1 cellular context compared by ENCODE assay signal in the genomic region with DNA sequence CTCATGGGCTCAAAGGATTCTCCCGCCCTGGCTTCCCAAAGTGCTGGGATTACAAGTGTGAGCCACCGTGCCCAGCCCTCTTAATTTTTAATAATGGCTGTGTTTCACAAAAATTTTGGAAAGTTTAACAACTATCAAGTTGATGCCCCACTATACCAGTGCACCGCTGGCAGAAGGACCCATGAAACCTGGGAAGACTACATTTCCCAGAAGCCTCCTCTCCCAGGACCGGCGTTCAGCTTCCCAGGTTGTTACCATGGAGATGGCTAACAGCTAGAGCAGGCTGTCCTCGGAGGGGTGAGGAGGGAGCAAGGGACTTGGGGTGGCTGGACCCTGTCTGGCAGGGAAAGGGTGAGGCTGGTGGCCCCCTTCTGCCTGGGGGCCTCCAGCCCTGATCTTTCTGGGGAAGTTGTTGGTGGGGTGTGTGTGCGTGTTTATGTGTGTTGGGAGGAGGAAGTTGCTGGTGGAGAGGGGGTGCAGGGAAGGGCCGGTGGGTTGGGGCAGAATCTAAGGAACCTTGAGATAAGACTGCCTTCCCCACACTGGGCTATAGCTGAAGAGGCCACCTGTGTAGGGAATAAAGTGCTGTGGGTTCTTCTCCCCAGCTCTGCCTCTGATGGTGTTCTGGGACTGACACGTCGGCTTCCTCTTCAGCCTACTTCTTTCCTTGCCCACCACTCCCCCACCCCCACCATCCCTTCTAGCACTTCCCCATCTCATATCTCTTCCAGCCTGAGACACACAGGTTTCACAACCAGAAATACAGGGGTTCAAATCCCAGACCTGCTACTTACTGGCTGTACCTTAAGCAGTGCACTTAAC.
TF ChIP-seq lines count a peak whose summit lies in the region.

Gene DRC7 (plus strand): TSS at position 251 of the 822 bp plus-strand sequence. CDS start 3,144 bp downstream, outside the sequence.

TF ChIP-seq in K562, 482 proteins besides CTCF, POLR2A, EP300 and RAD21 (continues in another document):
- TF ChIP-seq ZNF511 (CRISPR knock-in tag; IDR thresholded peaks at IDR 0.05): 0 out of 2 replicates have a peak, but pooled peaks have one; percentile 39
- TF ChIP-seq ZC3H11A (IDR thresholded peaks at IDR 0.05; ENCODE audit: low read depth, low read length): no peak
- TF ChIP-seq NFE2L1 (tag; IDR thresholded peaks at IDR 0.05; ENCODE audit: borderline replicate concordance, low read depth): no peak
- TF ChIP-seq ZKSCAN1 (IDR thresholded peaks at IDR 0.05; ENCODE audit: low read depth, low read length): no peak
- TF ChIP-seq ZNF253 (CRISPR knock-in tag; conservative IDR thresholded peaks at IDR 0.05): no peak
- TF ChIP-seq PREB (CRISPR knock-in tag; IDR thresholded peaks at IDR 0.05): no peak
- no peak for TF ChIP-seq KLF6 (CRISPR knock-in tag; IDR thresholded peaks at IDR 0.05; ENCODE audit: borderline replicate concordance)
- no peak for TF ChIP-seq NFRKB (IDR thresholded peaks at IDR 0.05; ENCODE audit: low read depth)
- no peak for TF ChIP-seq ZNF586 (CRISPR knock-in tag; conservative IDR thresholded peaks at IDR 0.05)
- TF ChIP-seq MAZ (CRISPR knock-in tag; conservative IDR thresholded peaks at IDR 0.05 in 1 of 2, IDR thresholded peaks at IDR 0.05 in 1 of 2): peak; percentile 51 to 71
- peak; percentile 66; the same call in 1 of the 2 replicates for TF ChIP-seq ZNF740 (CRISPR knock-in tag; IDR thresholded peaks at IDR 0.05)
- 0 out of 4 replicates have a peak, but pooled peaks of 1 of the 2 experiments have one; percentile 52 for TF ChIP-seq ZNF740 (tag; IDR thresholded peaks at IDR 0.05)
- TF ChIP-seq, protein P1, sequence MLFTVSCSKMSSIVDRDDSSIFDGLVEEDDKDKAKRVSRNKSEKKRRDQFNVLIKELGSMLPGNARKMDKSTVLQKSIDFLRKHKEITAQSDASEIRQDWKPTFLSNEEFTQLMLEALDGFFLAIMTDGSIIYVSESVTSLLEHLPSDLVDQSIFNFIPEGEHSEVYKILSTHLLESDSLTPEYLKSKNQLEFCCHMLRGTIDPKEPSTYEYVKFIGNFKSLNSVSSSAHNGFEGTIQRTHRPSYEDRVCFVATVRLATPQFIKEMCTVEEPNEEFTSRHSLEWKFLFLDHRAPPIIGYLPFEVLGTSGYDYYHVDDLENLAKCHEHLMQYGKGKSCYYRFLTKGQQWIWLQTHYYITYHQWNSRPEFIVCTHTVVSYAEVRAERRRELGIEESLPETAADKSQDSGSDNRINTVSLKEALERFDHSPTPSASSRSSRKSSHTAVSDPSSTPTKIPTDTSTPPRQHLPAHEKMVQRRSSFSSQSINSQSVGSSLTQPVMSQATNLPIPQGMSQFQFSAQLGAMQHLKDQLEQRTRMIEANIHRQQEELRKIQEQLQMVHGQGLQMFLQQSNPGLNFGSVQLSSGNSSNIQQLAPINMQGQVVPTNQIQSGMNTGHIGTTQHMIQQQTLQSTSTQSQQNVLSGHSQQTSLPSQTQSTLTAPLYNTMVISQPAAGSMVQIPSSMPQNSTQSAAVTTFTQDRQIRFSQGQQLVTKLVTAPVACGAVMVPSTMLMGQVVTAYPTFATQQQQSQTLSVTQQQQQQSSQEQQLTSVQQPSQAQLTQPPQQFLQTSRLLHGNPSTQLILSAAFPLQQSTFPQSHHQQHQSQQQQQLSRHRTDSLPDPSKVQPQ (CRISPR knock-in tag; IDR thresholded peaks at IDR 0.05; ENCODE audit: borderline replicate concordance): no peak
- no peak for TF ChIP-seq ATF1 (CRISPR knock-in tag; IDR thresholded peaks at IDR 0.05)
- 0 out of 2 replicates have a peak, but pooled peaks have one; percentile 17 for TF ChIP-seq ATF1 (tag; IDR thresholded peaks at IDR 0.05)
- TF ChIP-seq SREBF2 (CRISPR knock-in tag; IDR thresholded peaks at IDR 0.05): no peak
- TF ChIP-seq YY1 (IDR thresholded peaks at IDR 0.05; ENCODE audit: borderline replicate concordance in 1 of 3, control insufficient read depth in 1 of 3, extremely low read depth in 1 of 3, insufficient read depth in 3 of 3, insufficient read length in 1 of 3, insufficient replicate concordance in 2 of 3, low read depth in 1 of 3, low read length in 2 of 3): peak in 1 of 3 experiments; percentile 46
- TF ChIP-seq ZNF212 (CRISPR knock-in tag; IDR thresholded peaks at IDR 0.05): no peak
- TF ChIP-seq ZNF75A (CRISPR knock-in tag; IDR thresholded peaks at IDR 0.05): no peak
- no peak for TF ChIP-seq ARID2 (IDR thresholded peaks at IDR 0.05)
- no peak for TF ChIP-seq YBX1 (IDR thresholded peaks at IDR 0.05)
- no peak for TF ChIP-seq ZNF507 (tag; conservative IDR thresholded peaks at IDR 0.05)
- peak; percentile 55; the same call in 1 of the 2 replicates for TF ChIP-seq CTBP1 (IDR thresholded peaks at IDR 0.05; ENCODE audit: borderline replicate concordance)
- peak; percentile 96 for TF ChIP-seq FOXJ2 (tag; IDR thresholded peaks at IDR 0.05)
- TF ChIP-seq CEBPG (CRISPR knock-in tag; IDR thresholded peaks at IDR 0.05): no peak
- TF ChIP-seq CEBPG (tag; conservative IDR thresholded peaks at IDR 0.05 in 1 of 2, IDR thresholded peaks at IDR 0.05 in 1 of 2): no peak
- TF ChIP-seq EHMT2 (IDR thresholded peaks at IDR 0.05): no peak
- no peak for TF ChIP-seq ZNF184 (CRISPR knock-in tag; IDR thresholded peaks at IDR 0.05)
- no peak for TF ChIP-seq HEY1 (CRISPR knock-in tag; IDR thresholded peaks at IDR 0.05; ENCODE audit: borderline replicate concordance)
- TF ChIP-seq MLX (CRISPR knock-in tag; conservative IDR thresholded peaks at IDR 0.05): no peak
- peak; percentile 84 for TF ChIP-seq ELF4 (CRISPR knock-in tag; IDR thresholded peaks at IDR 0.05)
- TF ChIP-seq MECOM (CRISPR knock-in tag; IDR thresholded peaks at IDR 0.05): no peak
- TF ChIP-seq ZNF589 (CRISPR knock-in tag; IDR thresholded peaks at IDR 0.05; ENCODE audit: low read depth): no peak
- TF ChIP-seq RBM14 (IDR thresholded peaks at IDR 0.05; ENCODE audit: borderline replicate concordance, insufficient read depth, low read depth, low read length): no peak
- no peak for TF ChIP-seq FIP1L1 (IDR thresholded peaks at IDR 0.05; ENCODE audit: low read depth, low read length, poor library complexity, severe bottlenecking)
- TF ChIP-seq PCBP2 (IDR thresholded peaks at IDR 0.05; ENCODE audit: low read depth, low read length, poor library complexity, severe bottlenecking): no peak
- peak; percentile 35; the same call in 1 of the 2 replicates for TF ChIP-seq NBN (IDR thresholded peaks at IDR 0.05; ENCODE audit: low read depth)
- TF ChIP-seq MXI1 (IDR thresholded peaks at IDR 0.05; ENCODE audit: low read depth, low read length): no peak
- TF ChIP-seq, protein P2, sequence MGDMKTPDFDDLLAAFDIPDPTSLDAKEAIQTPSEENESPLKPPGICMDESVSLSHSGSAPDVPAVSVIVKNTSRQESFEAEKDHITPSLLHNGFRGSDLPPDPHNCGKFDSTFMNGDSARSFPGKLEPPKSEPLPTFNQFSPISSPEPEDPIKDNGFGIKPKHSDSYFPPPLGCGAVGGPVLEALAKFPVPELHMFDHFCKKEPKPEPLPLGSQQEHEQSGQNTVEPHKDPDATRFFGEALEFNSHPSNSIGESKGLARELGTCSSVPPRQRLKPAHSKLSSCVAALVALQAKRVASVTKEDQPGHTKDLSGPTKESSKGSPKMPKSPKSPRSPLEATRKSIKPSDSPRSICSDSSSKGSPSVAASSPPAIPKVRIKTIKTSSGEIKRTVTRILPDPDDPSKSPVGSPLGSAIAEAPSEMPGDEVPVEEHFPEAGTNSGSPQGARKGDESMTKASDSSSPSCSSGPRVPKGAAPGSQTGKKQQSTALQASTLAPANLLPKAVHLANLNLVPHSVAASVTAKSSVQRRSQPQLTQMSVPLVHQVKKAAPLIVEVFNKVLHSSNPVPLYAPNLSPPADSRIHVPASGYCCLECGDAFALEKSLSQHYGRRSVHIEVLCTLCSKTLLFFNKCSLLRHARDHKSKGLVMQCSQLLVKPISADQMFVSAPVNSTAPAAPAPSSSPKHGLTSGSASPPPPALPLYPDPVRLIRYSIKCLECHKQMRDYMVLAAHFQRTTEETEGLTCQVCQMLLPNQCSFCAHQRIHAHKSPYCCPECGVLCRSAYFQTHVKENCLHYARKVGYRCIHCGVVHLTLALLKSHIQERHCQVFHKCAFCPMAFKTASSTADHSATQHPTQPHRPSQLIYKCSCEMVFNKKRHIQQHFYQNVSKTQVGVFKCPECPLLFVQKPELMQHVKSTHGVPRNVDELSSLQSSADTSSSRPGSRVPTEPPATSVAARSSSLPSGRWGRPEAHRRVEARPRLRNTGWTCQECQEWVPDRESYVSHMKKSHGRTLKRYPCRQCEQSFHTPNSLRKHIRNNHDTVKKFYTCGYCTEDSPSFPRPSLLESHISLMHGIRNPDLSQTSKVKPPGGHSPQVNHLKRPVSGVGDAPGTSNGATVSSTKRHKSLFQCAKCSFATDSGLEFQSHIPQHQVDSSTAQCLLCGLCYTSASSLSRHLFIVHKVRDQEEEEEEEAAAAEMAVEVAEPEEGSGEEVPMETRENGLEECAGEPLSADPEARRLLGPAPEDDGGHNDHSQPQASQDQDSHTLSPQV (IDR thresholded peaks at IDR 0.05): no peak
- TF ChIP-seq, protein P3, sequence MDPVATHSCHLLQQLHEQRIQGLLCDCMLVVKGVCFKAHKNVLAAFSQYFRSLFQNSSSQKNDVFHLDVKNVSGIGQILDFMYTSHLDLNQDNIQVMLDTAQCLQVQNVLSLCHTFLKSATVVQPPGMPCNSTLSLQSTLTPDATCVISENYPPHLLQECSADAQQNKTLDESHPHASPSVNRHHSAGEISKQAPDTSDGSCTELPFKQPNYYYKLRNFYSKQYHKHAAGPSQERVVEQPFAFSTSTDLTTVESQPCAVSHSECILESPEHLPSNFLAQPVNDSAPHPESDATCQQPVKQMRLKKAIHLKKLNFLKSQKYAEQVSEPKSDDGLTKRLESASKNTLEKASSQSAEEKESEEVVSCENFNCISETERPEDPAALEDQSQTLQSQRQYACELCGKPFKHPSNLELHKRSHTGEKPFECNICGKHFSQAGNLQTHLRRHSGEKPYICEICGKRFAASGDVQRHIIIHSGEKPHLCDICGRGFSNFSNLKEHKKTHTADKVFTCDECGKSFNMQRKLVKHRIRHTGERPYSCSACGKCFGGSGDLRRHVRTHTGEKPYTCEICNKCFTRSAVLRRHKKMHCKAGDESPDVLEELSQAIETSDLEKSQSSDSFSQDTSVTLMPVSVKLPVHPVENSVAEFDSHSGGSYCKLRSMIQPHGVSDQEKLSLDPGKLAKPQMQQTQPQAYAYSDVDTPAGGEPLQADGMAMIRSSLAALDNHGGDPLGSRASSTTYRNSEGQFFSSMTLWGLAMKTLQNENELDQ (CRISPR knock-in tag; IDR thresholded peaks at IDR 0.05; ENCODE audit: borderline replicate concordance): no peak
- TF ChIP-seq CBX1 (IDR thresholded peaks at IDR 0.05; ENCODE audit: low read depth): no peak
- no peak for TF ChIP-seq ZSCAN32 (CRISPR knock-in tag; IDR thresholded peaks at IDR 0.05)
- no peak for TF ChIP-seq ZNF764 (CRISPR knock-in tag; IDR thresholded peaks at IDR 0.05; ENCODE audit: low read depth)
- TF ChIP-seq TCF3 (CRISPR knock-in tag; IDR thresholded peaks at IDR 0.05): no peak
- TF ChIP-seq, protein P4, sequence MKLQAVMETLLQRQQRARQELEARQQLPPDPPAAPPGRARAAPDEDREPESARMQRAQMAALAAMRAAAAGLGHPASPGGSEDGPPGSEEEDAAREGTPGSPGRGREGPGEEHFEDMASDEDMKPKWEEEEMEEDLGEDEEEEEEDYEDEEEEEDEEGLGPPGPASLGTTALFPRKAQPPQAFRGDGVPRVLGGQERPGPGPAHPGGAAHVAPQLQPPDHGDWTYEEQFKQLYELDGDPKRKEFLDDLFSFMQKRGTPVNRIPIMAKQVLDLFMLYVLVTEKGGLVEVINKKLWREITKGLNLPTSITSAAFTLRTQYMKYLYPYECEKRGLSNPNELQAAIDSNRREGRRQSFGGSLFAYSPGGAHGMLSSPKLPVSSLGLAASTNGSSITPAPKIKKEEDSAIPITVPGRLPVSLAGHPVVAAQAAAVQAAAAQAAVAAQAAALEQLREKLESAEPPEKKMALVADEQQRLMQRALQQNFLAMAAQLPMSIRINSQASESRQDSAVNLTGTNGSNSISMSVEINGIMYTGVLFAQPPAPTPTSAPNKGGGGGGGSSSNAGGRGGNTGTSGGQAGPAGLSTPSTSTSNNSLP (IDR thresholded peaks at IDR 0.05; ENCODE audit: borderline replicate concordance, low read depth, low read length): no peak
- TF ChIP-seq L3MBTL2 (IDR thresholded peaks at IDR 0.05): no peak
